ENCODE assay signal across 11 cellular contexts in the genomic region with DNA sequence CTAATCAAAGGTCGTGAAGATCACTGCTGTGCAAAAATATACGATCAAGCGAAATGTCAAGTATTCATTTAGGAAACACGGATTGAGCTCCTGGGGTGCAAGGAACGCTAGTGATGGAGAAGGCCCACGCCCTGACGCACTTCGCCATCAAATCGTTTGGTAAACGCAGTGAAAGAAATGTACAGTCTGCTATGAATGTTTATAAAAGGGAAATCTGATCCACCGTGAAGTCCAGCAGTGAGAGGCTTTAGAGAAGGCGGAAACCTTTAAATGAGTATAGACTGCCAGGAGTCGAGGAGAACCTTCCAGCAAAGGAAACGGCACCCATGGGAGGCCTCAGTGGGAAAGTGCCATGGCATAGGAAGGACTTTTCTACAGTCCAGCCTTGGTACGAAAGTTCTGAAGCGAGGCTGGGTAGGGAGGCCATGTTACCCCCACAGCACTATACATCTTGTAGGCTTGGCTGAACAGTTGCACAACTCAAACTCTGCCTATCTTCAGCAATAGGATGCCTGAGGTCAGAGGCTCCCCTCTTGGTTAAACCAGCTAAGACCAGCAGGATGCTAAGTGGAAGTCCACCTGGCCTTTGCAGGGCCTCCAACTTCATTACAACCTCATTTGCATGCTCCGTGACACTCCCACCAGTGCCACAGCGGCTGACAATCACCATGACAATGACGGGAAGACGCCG. TPM values are rescaled to one million over a fixed set of nuclear protein-coding genes. Genes with fewer than 3 reads are reported as not detected.
DNase-seq lines count a peak whose midpoint lies in the region; ATAC-seq and TF ChIP-seq lines count a peak whose summit lies in the region.
"Had no signal": no experiment of that assay in that cellular context is flagged by ENCODE, and none has a peak within 500 bp of the region (broad histone marks: within the 10 kb centered on the region; RNA-seq: fewer than 3 reads in every experiment).

No MANE protein-coding gene starts in this region.

- H3K27me3 ChIP-seq in heart left ventricle (no peaks in the 10 kb centered on the region), endodermal cell (ENCODE audit: control insufficient read depth, insufficient read depth, low read length, poor library complexity, severe bottlenecking) (no peaks in the 10 kb centered on the region), stomach (no peaks in the 10 kb centered on the region)
- H3K27me3 ChIP-seq: pancreas had no signal

- H3K27ac ChIP-seq in heart left ventricle (peak overlapping the region in 10 of 12 donors; percentile 2 to 82 (median 62)), endodermal cell (ENCODE audit: low read depth, low read length) (no peak overlapping the region), stomach (peak overlapping the region in 3 of 5 donors; percentile 5 to 47 (median 7))
- H3K27ac ChIP-seq: pancreas had no signal

- H3K4me1 Mint-ChIP-seq in endodermal cell, result peaks cover 12% of the 10 kb centered on the region

- DNase-seq in heart left ventricle, result no peak
- DNase-seq in cardiac septum (ENCODE audit: low spot score), result no peak
- peak; percentile 79 for DNase-seq in NCI-H460 (ENCODE audit: extremely low read depth, low read depth)
- DNase-seq in endodermal cell, result no peak
- DNase-seq in stomach, result no peak
- no peak for DNase-seq in posterior cingulate gyrus
- no peak for DNase-seq in NCI-H2196 treated with DMSO at 0.1 percent for 48 hours (lab: John Stamatoyannopoulos, UW; ENCODE audit: unreplicated experiment)
- no peak for DNase-seq in HEK293T (ENCODE audit: extremely low spot score)
- DNase-seq: MM.1S had no signal

- POLR2A ChIA-PET in HEK293T (lab: Yijun Ruan, JAX), result no interaction called here

- no peak for TF ChIP-seq POLR2A in heart left ventricle (IDR thresholded peaks at IDR 0.05)
- TF ChIP-seq POLR2A in stomach (IDR thresholded peaks at IDR 0.05), result no peak

- no peaks in the 10 kb centered on the region for H3K9me3 ChIP-seq in heart left ventricle
- no peaks in the 10 kb centered on the region for H3K9me3 ChIP-seq in endodermal cell (ENCODE audit: control insufficient read depth, low read length)
- H3K9me3 ChIP-seq in stomach, result no peaks in the 10 kb centered on the region
- H3K9me3 ChIP-seq: pancreas had no signal

- peaks cover 78% of the 10 kb centered on the region for H3K36me3 Mint-ChIP-seq in endodermal cell (ENCODE audit: low read depth)

- H3K27ac Mint-ChIP-seq in endodermal cell, result peak overlapping the region; percentile 13

- peaks cover 3% of the 10 kb centered on the region for H3K9me3 Mint-ChIP-seq in endodermal cell
- H3K9me3 Mint-ChIP-seq: stimulated activated naive CD8-positive, alpha-beta T cell treated with anti-CD3 and anti-CD28 coated beads, Interleukin-15, Interleukin-2, amounts not matched to agents 100 ng/mL and 50 ng/mL, for 24 hours had no signal

- intact Hi-C loops in heart left ventricle (cut with DNase I), result no loop called here
- intact Hi-C loops in cardiac septum (cut with DNase I), result no loop called here
- intact Hi-C loops in stomach (cut with DNase I; ENCODE audit: low total_unique reads), result no loop called here
- intact Hi-C loops in posterior cingulate gyrus (cut with DNase I), result no loop called here

- H3K9ac ChIP-seq in endodermal cell (ENCODE audit: extremely low read depth, low read length, poor library complexity, severe bottlenecking), result no peak overlapping the region

- H3K27me3 Mint-ChIP-seq in endodermal cell (ENCODE audit: insufficient read depth), result no peaks in the 10 kb centered on the region
- H3K27me3 Mint-ChIP-seq: stimulated activated naive CD8-positive, alpha-beta T cell treated with anti-CD3 and anti-CD28 coated beads, Interleukin-15, Interleukin-2, amounts not matched to agents 100 ng/mL and 50 ng/mL, for 24 hours had no signal

- CTCF ChIA-PET in HEK293T (lab: Yijun Ruan, JAX), result no interaction called here

- no peak overlapping the region for H3K4me3 ChIP-seq in heart left ventricle
- no peak overlapping the region for H3K4me3 ChIP-seq in endodermal cell (ENCODE audit: low read length)
- no peak overlapping the region for H3K4me3 ChIP-seq in stomach
- H3K4me3 ChIP-seq: pancreas had no signal

- H3K4me1 ChIP-seq in heart left ventricle (peaks cover 0 to 31% (median 5%) of the 10 kb centered on the region in 12 donors), endodermal cell (ENCODE audit: control insufficient read depth, insufficient read depth, low read length) (no peaks in the 10 kb centered on the region), stomach (no peaks in the 10 kb centered on the region)
- H3K4me1 ChIP-seq: pancreas had no signal

- H3K4me3 Mint-ChIP-seq in endodermal cell, result no peak overlapping the region
- H3K4me3 Mint-ChIP-seq: stimulated activated naive CD8-positive, alpha-beta T cell treated with anti-CD3 and anti-CD28 coated beads, Interleukin-15, Interleukin-2, amounts not matched to agents 100 ng/mL and 50 ng/mL, for 24 hours had no signal

- H3K36me3 ChIP-seq in heart left ventricle, result peaks cover 0 to 80% (median 71%) of the 10 kb centered on the region in 9 donors
- H3K36me3 ChIP-seq in endodermal cell (ENCODE audit: control insufficient read depth, insufficient read depth, low read length), result peaks cover 89% of the 10 kb centered on the region
- H3K36me3 ChIP-seq in stomach, result peaks cover 16 to 96% (median 79%) of the 10 kb centered on the region in 4 donors

- no peak for TF ChIP-seq EP300 in stomach (IDR thresholded peaks at IDR 0.05)

- ATAC-seq in heart left ventricle, result no peak

- TF ChIP-seq CTCF in heart left ventricle (IDR thresholded peaks at IDR 0.05) (no peak), endodermal cell (conservative IDR thresholded peaks at IDR 0.05) (no peak), stomach (IDR thresholded peaks at IDR 0.05) (no peak)

- 93 to 97% (median 96%) methylated on average over 21 of the region's 21 CpGs for WGBS in heart left ventricle, 4 donors
- 94 to 96% methylated on average over 20 to 21 of the region's 21 CpGs for WGBS in endodermal cell (ENCODE audit: insufficient coverage in 1 of 2, insufficient read length in 1 of 2), 2 experiments
- 88 to 94% (median 92%) methylated on average over 21 of the region's 21 CpGs for WGBS in stomach, 5 donors

TF ChIP-seq in HEK293T, 16 proteins besides CTCF, POLR2A, EP300 and RAD21:
- TF ChIP-seq ZNF384 (IDR thresholded peaks at IDR 0.05) (no peak), FOXA1 (IDR thresholded peaks at IDR 0.05) (no peak), L3MBTL2 (conservative IDR thresholded peaks at IDR 0.05) (no peak), HDGF (IDR thresholded peaks at IDR 0.05; ENCODE audit: borderline replicate concordance) (no peak), CTBP1 (IDR thresholded peaks at IDR 0.05; ENCODE audit: borderline replicate concordance) (no peak), SUZ12 (IDR thresholded peaks at IDR 0.05) (no peak), SP1 (IDR thresholded peaks at IDR 0.05) (no peak), ELF4 (IDR thresholded peaks at IDR 0.05) (no peak), NFRKB (IDR thresholded peaks at IDR 0.05) (no peak)
- TF ChIP-seq, protein P1, sequence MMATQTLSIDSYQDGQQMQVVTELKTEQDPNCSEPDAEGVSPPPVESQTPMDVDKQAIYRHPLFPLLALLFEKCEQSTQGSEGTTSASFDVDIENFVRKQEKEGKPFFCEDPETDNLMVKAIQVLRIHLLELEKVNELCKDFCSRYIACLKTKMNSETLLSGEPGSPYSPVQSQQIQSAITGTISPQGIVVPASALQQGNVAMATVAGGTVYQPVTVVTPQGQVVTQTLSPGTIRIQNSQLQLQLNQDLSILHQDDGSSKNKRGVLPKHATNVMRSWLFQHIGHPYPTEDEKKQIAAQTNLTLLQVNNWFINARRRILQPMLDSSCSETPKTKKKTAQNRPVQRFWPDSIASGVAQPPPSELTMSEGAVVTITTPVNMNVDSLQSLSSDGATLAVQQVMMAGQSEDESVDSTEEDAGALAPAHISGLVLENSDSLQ (IDR thresholded peaks at IDR 0.05), result no peak

RNA-seq across cellular contexts. Expression of gene PCID2, which starts 20.4 kb away (rescaled TPM):
- total RNA-seq in heart left ventricle (10 to 100 TPM; 40.1 to 60.2 (median 45.2) TPM), cardiac septum (47.8 TPM), endodermal cell (10 to 100 TPM; 70.5 to 71.7 TPM), stomach (10 to 100 TPM; 35.7 to 81.7 (median 44.3) TPM)
- polyA plus RNA-seq in heart left ventricle (10 to 100 TPM; 30.0 to 57.7 TPM), stomach (10 to 100 TPM; 25.9 to 38.3 (median 32.3) TPM)
- total RNA-seq in NCI-H460 (2014; rRNA removed; shearing (Covaris generic)), result 120 and 124 TPM in 2 replicates
- 189 and 233 TPM in 2 replicates for polyA plus RNA-seq in NCI-H460 (2014; cell fraction: nucleus; rRNA removed)
- 55.5 TPM for polyA plus RNA-seq in endodermal cell (2013, experiment 1 of 2)
- polyA plus RNA-seq in endodermal cell (2013, experiment 2 of 2), result 54.2 TPM

RNA-seq across cellular contexts. Expression of gene CUL4A, which starts 21.4 kb away (rescaled TPM):
- 100 to 1,000 TPM in 7 of 9 donors, 10 to 100 TPM in 2; 86.7 to 121 (median 114) TPM for total RNA-seq in heart left ventricle
- 10 to 100 TPM; 29.7 to 82.1 TPM for polyA plus RNA-seq in heart left ventricle
- total RNA-seq in cardiac septum, result 92.5 TPM
- total RNA-seq in NCI-H460 (2014; rRNA removed; shearing (Covaris generic)), result 151 and 160 TPM in 2 replicates
- polyA plus RNA-seq in NCI-H460 (2014; cell fraction: nucleus; rRNA removed), result 129 and 219 TPM in 2 replicates
- 10 to 100 TPM; 92.9 to 99.4 TPM for total RNA-seq in endodermal cell
- 64.6 TPM for polyA plus RNA-seq in endodermal cell (2013, experiment 1 of 2)
- polyA plus RNA-seq in endodermal cell (2013, experiment 2 of 2), result 64.5 TPM
- total RNA-seq in stomach, result 100 to 1,000 TPM; 107 to 153 (median 148) TPM
- polyA plus RNA-seq in stomach, result 10 to 100 TPM; 24.4 to 31.0 (median 25.6) TPM

RNA-seq across cellular contexts. Expression of gene PROZ, which starts 29.6 kb away (rescaled TPM):
- total RNA-seq in heart left ventricle (not detected), cardiac septum (not detected), endodermal cell (under 1 TPM; 0.40 to 0.84 TPM), stomach (1 to 10 TPM in 1 of 5 donors, not detected in 4; 1.9 TPM)
- polyA plus RNA-seq in heart left ventricle (not detected), stomach (under 1 TPM in 1 of 3 donors, not detected in 2; 0.08 TPM)
- not detected in 2 replicates for total RNA-seq in NCI-H460 (2014; rRNA removed; shearing (Covaris generic))
- polyA plus RNA-seq in NCI-H460 (2014; cell fraction: nucleus; rRNA removed), result not detected in 2 replicates
- 0.53 TPM for polyA plus RNA-seq in endodermal cell (2013, experiment 1 of 2)
- polyA plus RNA-seq in endodermal cell (2013, experiment 2 of 2), result not detected
- total RNA-seq: pancreas had no signal
